In the genomic region with DNA sequence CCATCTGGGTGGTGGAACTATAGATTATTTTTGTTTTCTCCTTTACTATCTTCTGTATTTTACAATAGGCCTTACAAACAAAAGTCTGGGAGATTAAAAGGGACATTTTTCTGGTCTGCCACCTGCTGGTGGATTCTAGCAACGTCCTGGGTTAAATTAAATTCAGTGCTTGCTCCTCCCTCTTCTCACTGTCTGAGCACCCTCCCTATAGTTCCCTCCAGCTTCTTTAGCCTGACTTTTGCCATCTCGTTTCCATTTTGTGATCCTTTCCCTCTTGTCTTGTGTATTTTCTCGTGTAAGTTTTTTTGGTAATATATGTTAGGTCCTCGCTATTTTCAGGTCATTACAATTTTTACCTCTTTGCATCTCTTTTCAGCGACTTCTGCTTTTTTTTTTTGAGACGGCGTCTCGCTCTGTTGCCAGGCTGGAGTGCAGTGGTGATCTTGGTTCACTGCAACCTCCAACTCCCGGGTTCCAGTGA, we compare ENCODE assay signal across 9 cellular contexts. TPM values are rescaled to one million over a fixed set of nuclear protein-coding genes. Genes with fewer than 3 reads are reported as not detected.
A peak's percentile ranks its signal among the peaks of the same experiment; 100 is the strongest.
DNase-seq lines count a peak whose midpoint lies in the region; ATAC-seq and TF ChIP-seq lines count a peak whose summit lies in the region.
"Had no signal": no experiment of that assay in that cellular context is flagged by ENCODE, and none has a peak within 500 bp of the region (broad histone marks: within the 10 kb centered on the region; RNA-seq: fewer than 3 reads in every experiment).

No MANE protein-coding gene starts in this region.

- H3K36me3 ChIP-seq in SJCRH30: no peaks in the 10 kb centered on the region
- peaks cover 0 to 23% of the 10 kb centered on the region in 2 donors for H3K36me3 ChIP-seq in vagina

- in situ Hi-C loops in KBM-7 (cut with MboI; ENCODE audit: low pct_unique_long_range_greater_than_20kb, low sequenced_read_pairs): no loop called here

- peak; percentile 82 for DNase-seq in DMS53 (lab: John Stamatoyannopoulos, UW)
- DNase-seq in KBM-7: peak; percentile 96
- DNase-seq in SJCRH30: peak; percentile 29 to 76
- peak; percentile 68 for DNase-seq in activated naive CD4-positive, alpha-beta T cell treated with Interleukin-2 at 50 U/mL for 16 hours
- DNase-seq in globus pallidus (ENCODE audit: low spot score): peak; percentile 86
- DNase-seq in posterior cingulate gyrus: peak in 7 of 10 donors; percentile 34 to 88 (median 73)
- DNase-seq in vagina (ENCODE audit: extremely low spot score in 2 of 2): no peak

- H3K27me3 ChIP-seq in SJCRH30 (no peaks in the 10 kb centered on the region), vagina (no peaks in the 10 kb centered on the region)

- TF ChIP-seq CTCF in vagina (IDR thresholded peaks at IDR 0.05): peak; percentile 68 to 80 (median 70)

- peak; percentile 78 for ATAC-seq in GM21515 (IDR thresholded peaks at IDR 0.05; ENCODE audit: unreplicated experiment)

- H3K4me1 ChIP-seq in SJCRH30: no peaks in the 10 kb centered on the region
- H3K4me1 ChIP-seq in vagina: peaks cover 13% of the 10 kb centered on the region

- H3K27ac ChIP-seq in SJCRH30 (no peak overlapping the region), vagina (no peak overlapping the region)
- H3K27ac ChIP-seq: epithelial cell of prostate had no signal

- H3K9me3 ChIP-seq in SJCRH30 (replicated peaks): no peaks in the 10 kb centered on the region
- no peaks in the 10 kb centered on the region for H3K9me3 ChIP-seq in vagina

- TF ChIP-seq POLR2A in vagina (IDR thresholded peaks at IDR 0.05): no peak

- H3K4me3 ChIP-seq in SJCRH30 (no peak overlapping the region), vagina (no peak overlapping the region)

- intact Hi-C loops in posterior cingulate gyrus (cut with DNase I) (loop anchor here (5.0 to 10.0 kb wide), 3 partner anchors 61 to 429 kb away; a partner anchor contains a TSS), vagina (cut with DNase I) (loop anchor here (10.0 kb wide), 1 partner anchor 59 kb away; a partner anchor contains a TSS)

RNA-seq across cellular contexts. Expression of a gene that starts 16.1 kb away (rescaled TPM):
- total RNA-seq in SJCRH30 (2014; rRNA removed; shearing (Covaris generic)): 2.9 and 5.6 TPM in 2 replicates
- total RNA-seq in vagina: 17.7 TPM

RNA-seq across cellular contexts. Expression of a gene that starts 16.5 kb away (rescaled TPM):
- 32.8 and 38.4 TPM in 2 replicates for total RNA-seq in SJCRH30 (2014; rRNA removed; shearing (Covaris generic))
- total RNA-seq in vagina: 108 TPM

Comparison
In these comparisons a context has a peak if more than half of its experiments do, and no peak if none do; other contexts are left out.
1. DNase-seq: peak in DMS53 (single experiment), KBM-7 (single experiment), SJCRH30 (2 of 2), activated naive CD4-positive, alpha-beta T cell treated with Interleukin-2 at 50 U/mL for 16 hours (single experiment), globus pallidus (single experiment) and posterior cingulate gyrus (7 of 10); none in vagina (0 of 2).